Comparison of ENCODE assay signal across 1 cellular context in the genomic region with DNA sequence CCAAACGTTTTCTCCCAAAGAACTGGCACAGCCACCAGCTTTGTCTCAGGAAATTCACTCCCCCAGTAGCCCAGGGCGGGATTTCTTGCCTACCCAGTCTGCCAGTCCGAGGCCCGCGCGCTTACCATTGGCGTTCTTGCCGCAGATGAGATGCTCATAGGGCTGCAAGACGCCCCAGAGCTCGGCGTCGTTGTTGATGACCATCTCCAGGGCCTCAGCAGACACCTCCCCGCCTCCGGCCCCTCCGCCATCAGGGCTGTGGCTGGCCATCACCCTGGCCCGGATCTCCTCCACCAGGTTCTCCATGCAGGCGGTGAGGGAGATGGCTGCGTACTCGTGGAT.
A peak's percentile ranks its signal among the peaks of the same experiment; 100 is the strongest.
TF ChIP-seq lines count a peak whose summit lies in the region.

No MANE protein-coding gene starts in this region.

TF ChIP-seq in HepG2, 621 proteins besides CTCF, POLR2A, EP300 and RAD21 (continued from another document):
- TF ChIP-seq, protein P1, sequence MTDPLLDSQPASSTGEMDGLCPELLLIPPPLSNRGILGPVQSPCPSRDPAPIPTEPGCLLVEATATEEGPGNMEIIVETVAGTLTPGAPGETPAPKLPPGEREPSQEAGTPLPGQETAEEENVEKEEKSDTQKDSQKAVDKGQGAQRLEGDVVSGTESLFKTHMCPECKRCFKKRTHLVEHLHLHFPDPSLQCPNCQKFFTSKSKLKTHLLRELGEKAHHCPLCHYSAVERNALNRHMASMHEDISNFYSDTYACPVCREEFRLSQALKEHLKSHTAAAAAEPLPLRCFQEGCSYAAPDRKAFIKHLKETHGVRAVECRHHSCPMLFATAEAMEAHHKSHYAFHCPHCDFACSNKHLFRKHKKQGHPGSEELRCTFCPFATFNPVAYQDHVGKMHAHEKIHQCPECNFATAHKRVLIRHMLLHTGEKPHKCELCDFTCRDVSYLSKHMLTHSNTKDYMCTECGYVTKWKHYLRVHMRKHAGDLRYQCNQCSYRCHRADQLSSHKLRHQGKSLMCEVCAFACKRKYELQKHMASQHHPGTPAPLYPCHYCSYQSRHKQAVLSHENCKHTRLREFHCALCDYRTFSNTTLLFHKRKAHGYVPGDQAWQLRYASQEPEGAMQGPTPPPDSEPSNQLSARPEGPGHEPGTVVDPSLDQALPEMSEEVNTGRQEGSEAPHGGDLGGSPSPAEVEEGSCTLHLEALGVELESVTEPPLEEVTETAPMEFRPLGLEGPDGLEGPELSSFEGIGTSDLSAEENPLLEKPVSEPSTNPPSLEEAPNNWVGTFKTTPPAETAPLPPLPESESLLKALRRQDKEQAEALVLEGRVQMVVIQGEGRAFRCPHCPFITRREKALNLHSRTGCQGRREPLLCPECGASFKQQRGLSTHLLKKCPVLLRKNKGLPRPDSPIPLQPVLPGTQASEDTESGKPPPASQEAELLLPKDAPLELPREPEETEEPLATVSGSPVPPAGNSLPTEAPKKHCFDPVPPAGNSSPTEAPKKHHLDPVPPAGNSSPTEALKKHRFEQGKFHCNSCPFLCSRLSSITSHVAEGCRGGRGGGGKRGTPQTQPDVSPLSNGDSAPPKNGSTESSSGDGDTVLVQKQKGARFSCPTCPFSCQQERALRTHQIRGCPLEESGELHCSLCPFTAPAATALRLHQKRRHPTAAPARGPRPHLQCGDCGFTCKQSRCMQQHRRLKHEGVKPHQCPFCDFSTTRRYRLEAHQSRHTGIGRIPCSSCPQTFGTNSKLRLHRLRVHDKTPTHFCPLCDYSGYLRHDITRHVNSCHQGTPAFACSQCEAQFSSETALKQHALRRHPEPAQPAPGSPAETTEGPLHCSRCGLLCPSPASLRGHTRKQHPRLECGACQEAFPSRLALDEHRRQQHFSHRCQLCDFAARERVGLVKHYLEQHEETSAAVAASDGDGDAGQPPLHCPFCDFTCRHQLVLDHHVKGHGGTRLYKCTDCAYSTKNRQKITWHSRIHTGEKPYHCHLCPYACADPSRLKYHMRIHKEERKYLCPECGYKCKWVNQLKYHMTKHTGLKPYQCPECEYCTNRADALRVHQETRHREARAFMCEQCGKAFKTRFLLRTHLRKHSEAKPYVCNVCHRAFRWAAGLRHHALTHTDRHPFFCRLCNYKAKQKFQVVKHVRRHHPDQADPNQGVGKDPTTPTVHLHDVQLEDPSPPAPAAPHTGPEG (CRISPR knock-in tag; IDR thresholded peaks at IDR 0.05), result no peak
- 0 out of 2 replicates have a peak, but pooled peaks have one; percentile 23 for TF ChIP-seq ZNF850 (CRISPR knock-in tag; conservative IDR thresholded peaks at IDR 0.05)
- TF ChIP-seq ZNF335 (CRISPR knock-in tag; IDR thresholded peaks at IDR 0.05), result 0 out of 2 replicates have a peak, but pooled peaks have one; percentile 33
- TF ChIP-seq, protein P2, sequence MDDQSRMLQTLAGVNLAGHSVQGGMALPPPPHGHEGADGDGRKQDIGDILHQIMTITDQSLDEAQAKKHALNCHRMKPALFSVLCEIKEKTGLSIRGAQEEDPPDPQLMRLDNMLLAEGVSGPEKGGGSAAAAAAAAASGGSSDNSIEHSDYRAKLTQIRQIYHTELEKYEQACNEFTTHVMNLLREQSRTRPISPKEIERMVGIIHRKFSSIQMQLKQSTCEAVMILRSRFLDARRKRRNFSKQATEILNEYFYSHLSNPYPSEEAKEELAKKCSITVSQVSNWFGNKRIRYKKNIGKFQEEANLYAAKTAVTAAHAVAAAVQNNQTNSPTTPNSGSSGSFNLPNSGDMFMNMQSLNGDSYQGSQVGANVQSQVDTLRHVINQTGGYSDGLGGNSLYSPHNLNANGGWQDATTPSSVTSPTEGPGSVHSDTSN (CRISPR knock-in tag; IDR thresholded peaks at IDR 0.05; ENCODE audit: borderline replicate concordance), result no peak
TF ChIP-seq in HepG2: peak in this region for 15.
